12 cellular contexts compared by ENCODE assay signal in the genomic region with DNA sequence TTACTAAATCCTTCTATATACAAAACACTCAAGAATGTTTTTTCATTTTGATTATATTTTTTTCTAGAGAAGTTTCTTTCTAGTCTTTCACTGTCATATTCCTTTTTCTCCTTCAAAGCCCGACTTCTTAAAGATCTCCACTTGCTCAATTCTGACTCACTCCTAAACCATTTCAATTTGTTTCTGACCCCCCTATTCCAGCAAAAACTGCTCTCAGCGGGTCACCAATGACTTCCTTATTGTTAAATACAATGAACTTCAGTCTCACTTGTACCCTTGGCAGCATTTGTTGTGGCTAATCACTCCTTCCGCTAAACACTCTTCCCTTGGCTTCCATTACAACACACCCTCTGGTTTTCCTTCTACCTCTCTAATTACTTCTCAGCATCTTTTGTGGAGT.
DNase-seq lines count a peak whose midpoint lies in the region; ATAC-seq, FAIRE-seq and TF ChIP-seq lines count a peak whose summit lies in the region.
"Had no signal": no experiment of that assay in that cellular context is flagged by ENCODE, and none has a peak within 500 bp of the region (broad histone marks: within the 10 kb centered on the region; RNA-seq: fewer than 3 reads in every experiment).

No MANE protein-coding gene starts in this region.

- DNase-seq in AG20443 (ENCODE audit: low spot score) (peak; percentile 52), MG63 (peak; percentile 64), astrocyte of the spinal cord (ENCODE audit: low read depth, low spot score) (peak; percentile 90), kidney (no peak), SK-N-DZ (ENCODE audit: low spot score) (no peak), KBM-7 (no peak)
- no peak for DNase-seq in activated T-helper 1 cell treated with anti-CD3 and anti-CD28 coated beads, Interleukin-12 subunit alpha, Interleukin-12 subunit beta, Interleukin-2, Interleukin-4 antibody, amounts not matched to agents 30 ng/mL and 10 ng/mL and 1 ng/mL, durations not matched to agents 14 hours and 24 hours and 36 hours (ENCODE audit: low spot score)
- DNase-seq in activated CD8-positive, alpha-beta T cell treated with anti-CD3 and anti-CD28 coated beads, Interleukin-2, amount 10 ng/mL, durations not matched to agents 7 days and 5 days = no peak
- DNase-seq: activated CD4-positive, alpha-beta memory T cell treated with anti-CD3 and anti-CD28 coated beads, Interleukin-2, amount 10 ng/mL, durations not matched to agents 7 days and 5 days; NCI-H1092 had no signal

- no peaks in the 10 kb centered on the region for H3K36me3 Mint-ChIP-seq in activated T-helper 1 cell treated with anti-CD3 and anti-CD28 coated beads, Interleukin-12 subunit alpha, Interleukin-12 subunit beta, Interleukin-2, Interleukin-4 antibody, amounts not matched to agents 30 ng/mL and 10 ng/mL and 1 ng/mL, durations not matched to agents 14 hours and 24 hours and 36 hours (ENCODE audit: low read depth)
- H3K36me3 Mint-ChIP-seq in activated CD8-positive, alpha-beta T cell treated with anti-CD3 and anti-CD28 coated beads, Interleukin-2, amount 10 ng/mL, durations not matched to agents 7 days and 5 days (ENCODE audit: low read depth) = no peaks in the 10 kb centered on the region

- H3K4me3 ChIP-seq in MG63 (no peak overlapping the region), astrocyte of the spinal cord (ENCODE audit: low read depth, low read length) (no peak overlapping the region), kidney (ENCODE audit: low read length in 2 of 2) (no peak overlapping the region)
- H3K4me3 ChIP-seq: BLaER1 treated with 17β-estradiol and CSF1 and Interleukin-3, amounts not matched to agents 10 nM and 100 nM had no signal

- intact Hi-C loops in kidney (cut with DNase I) = no loop called here
- intact Hi-C loops in activated T-helper 1 cell treated with anti-CD3 and anti-CD28 coated beads, Interleukin-12 subunit alpha, Interleukin-12 subunit beta, Interleukin-2, Interleukin-4 antibody, amounts not matched to agents 30 ng/mL and 10 ng/mL and 1 ng/mL, durations not matched to agents 14 hours and 24 hours and 36 hours (cut with micrococcal nuclease) = no loop called here

- H3K9me3 ChIP-seq in MG63 (no peaks in the 10 kb centered on the region), kidney (ENCODE audit: control insufficient read depth in 1 of 2, low read length in 2 of 2) (no peaks in the 10 kb centered on the region)

- peak; percentile 3 for FAIRE-seq in kidney (lab: Jason Lieb, UNC)

- POLR2A ChIA-PET in activated CD8-positive, alpha-beta T cell treated with anti-CD3 and anti-CD28 coated beads, Interleukin-2, amount 10 ng/mL, durations not matched to agents 7 days and 5 days (lab: Charles Lee) = no interaction called here

- no peak overlapping the region for H3K9ac ChIP-seq in kidney (ENCODE audit: low read length in 2 of 2)
- H3K9ac ChIP-seq: BLaER1 treated with 17β-estradiol and CSF1 and Interleukin-3, amounts not matched to agents 10 nM and 100 nM had no signal

- TF ChIP-seq CTCF in astrocyte of the spinal cord (IDR thresholded peaks at IDR 0.05; ENCODE audit: low read depth, low read length) = no peak
- no peak for TF ChIP-seq CTCF in kidney (IDR thresholded peaks at IDR 0.05; ENCODE audit: borderline replicate concordance, extremely low read depth, insufficient read depth)

- no peaks in the 10 kb centered on the region for H3K9me3 Mint-ChIP-seq in activated T-helper 1 cell treated with anti-CD3 and anti-CD28 coated beads, Interleukin-12 subunit alpha, Interleukin-12 subunit beta, Interleukin-2, Interleukin-4 antibody, amounts not matched to agents 30 ng/mL and 10 ng/mL and 1 ng/mL, durations not matched to agents 14 hours and 24 hours and 36 hours
- H3K9me3 Mint-ChIP-seq in activated CD8-positive, alpha-beta T cell treated with anti-CD3 and anti-CD28 coated beads, Interleukin-2, amount 10 ng/mL, durations not matched to agents 7 days and 5 days (ENCODE audit: insufficient read depth) = no peaks in the 10 kb centered on the region
- H3K9me3 Mint-ChIP-seq: activated CD4-positive, alpha-beta memory T cell treated with anti-CD3 and anti-CD28 coated beads, Interleukin-2, amount 10 ng/mL, durations not matched to agents 7 days and 5 days had no signal

- H3K4me1 Mint-ChIP-seq in activated T-helper 1 cell treated with anti-CD3 and anti-CD28 coated beads, Interleukin-12 subunit alpha, Interleukin-12 subunit beta, Interleukin-2, Interleukin-4 antibody, amounts not matched to agents 30 ng/mL and 10 ng/mL and 1 ng/mL, durations not matched to agents 14 hours and 24 hours and 36 hours (ENCODE audit: low read depth) = no peaks in the 10 kb centered on the region
- no peaks in the 10 kb centered on the region for H3K4me1 Mint-ChIP-seq in activated CD8-positive, alpha-beta T cell treated with anti-CD3 and anti-CD28 coated beads, Interleukin-2, amount 10 ng/mL, durations not matched to agents 7 days and 5 days (ENCODE audit: low read depth)
- H3K4me1 Mint-ChIP-seq: activated CD4-positive, alpha-beta memory T cell treated with anti-CD3 and anti-CD28 coated beads, Interleukin-2, amount 10 ng/mL, durations not matched to agents 7 days and 5 days had no signal

- H3K27me3 ChIP-seq in MG63 = no peaks in the 10 kb centered on the region

- no peak overlapping the region for H3K27ac Mint-ChIP-seq in activated T-helper 1 cell treated with anti-CD3 and anti-CD28 coated beads, Interleukin-12 subunit alpha, Interleukin-12 subunit beta, Interleukin-2, Interleukin-4 antibody, amounts not matched to agents 30 ng/mL and 10 ng/mL and 1 ng/mL, durations not matched to agents 14 hours and 24 hours and 36 hours
- H3K27ac Mint-ChIP-seq in activated CD8-positive, alpha-beta T cell treated with anti-CD3 and anti-CD28 coated beads, Interleukin-2, amount 10 ng/mL, durations not matched to agents 7 days and 5 days = no peak overlapping the region
- H3K27ac Mint-ChIP-seq: activated CD4-positive, alpha-beta memory T cell treated with anti-CD3 and anti-CD28 coated beads, Interleukin-2, amount 10 ng/mL, durations not matched to agents 7 days and 5 days had no signal

- peaks cover 0 to 2% of the 10 kb centered on the region in 2 donors for H3K4me1 ChIP-seq in kidney (ENCODE audit: control insufficient read depth in 1 of 2, insufficient read depth in 1 of 2, low read depth in 1 of 2, low read length in 2 of 2)

- H3K27me3 Mint-ChIP-seq in activated T-helper 1 cell treated with anti-CD3 and anti-CD28 coated beads, Interleukin-12 subunit alpha, Interleukin-12 subunit beta, Interleukin-2, Interleukin-4 antibody, amounts not matched to agents 30 ng/mL and 10 ng/mL and 1 ng/mL, durations not matched to agents 14 hours and 24 hours and 36 hours (ENCODE audit: insufficient read depth) = peaks cover 6% of the 10 kb centered on the region
- peaks cover 15% of the 10 kb centered on the region for H3K27me3 Mint-ChIP-seq in activated CD8-positive, alpha-beta T cell treated with anti-CD3 and anti-CD28 coated beads, Interleukin-2, amount 10 ng/mL, durations not matched to agents 7 days and 5 days (ENCODE audit: low read depth)

- ATAC-seq in activated CD8-positive, alpha-beta T cell treated with anti-CD3 and anti-CD28 coated beads, Interleukin-2, amount 10 ng/mL, durations not matched to agents 7 days and 5 days = no peak
- ATAC-seq: Right ventricle myocardium inferior had no signal

- in situ Hi-C loops in astrocyte of the spinal cord (cut with HindIII; ENCODE audit: low sequenced_read_pairs) = no loop called here
- in situ Hi-C loops in KBM-7 (cut with MboI; ENCODE audit: low pct_unique_long_range_greater_than_20kb, low sequenced_read_pairs) = loop anchor here (25.0 kb wide), 1 partner anchor 590 kb away; no protein-coding TSS in a partner anchor

- CTCF ChIA-PET in activated CD8-positive, alpha-beta T cell treated with anti-CD3 and anti-CD28 coated beads, Interleukin-2, amount 10 ng/mL, durations not matched to agents 7 days and 5 days (lab: Charles Lee) = interaction anchor here (0.7 kb wide), 1 partner anchor 1750 kb away, joined by 3 read pairs; no protein-coding TSS in a partner anchor

- H3K36me3 ChIP-seq in MG63 = no peaks in the 10 kb centered on the region
- no peaks in the 10 kb centered on the region for H3K36me3 ChIP-seq in kidney (ENCODE audit: control insufficient read depth in 1 of 2, insufficient read depth in 2 of 2, low read length in 2 of 2)
- H3K36me3 ChIP-seq: BLaER1 treated with 17β-estradiol and CSF1 and Interleukin-3, amounts not matched to agents 10 nM and 100 nM had no signal

- no peak overlapping the region for H3K27ac ChIP-seq in kidney (ENCODE audit: low read depth in 2 of 2, low read length in 2 of 2)
- H3K27ac ChIP-seq: BLaER1 treated with 17β-estradiol and CSF1 and Interleukin-3, amounts not matched to agents 10 nM and 100 nM had no signal

- H3K4me3 Mint-ChIP-seq in activated T-helper 1 cell treated with anti-CD3 and anti-CD28 coated beads, Interleukin-12 subunit alpha, Interleukin-12 subunit beta, Interleukin-2, Interleukin-4 antibody, amounts not matched to agents 30 ng/mL and 10 ng/mL and 1 ng/mL, durations not matched to agents 14 hours and 24 hours and 36 hours = no peak overlapping the region
- H3K4me3 Mint-ChIP-seq in activated CD8-positive, alpha-beta T cell treated with anti-CD3 and anti-CD28 coated beads, Interleukin-2, amount 10 ng/mL, durations not matched to agents 7 days and 5 days = no peak overlapping the region
- H3K4me3 Mint-ChIP-seq: activated CD4-positive, alpha-beta memory T cell treated with anti-CD3 and anti-CD28 coated beads, Interleukin-2, amount 10 ng/mL, durations not matched to agents 7 days and 5 days had no signal

Comparison
In these comparisons a context has a peak if more than half of its experiments do, and no peak if none do; other contexts are left out.
1. DNase-seq: peak in AG20443 (single experiment), MG63 (single experiment) and astrocyte of the spinal cord (single experiment); none in kidney (single experiment), SK-N-DZ (single experiment), KBM-7 (single experiment), activated T-helper 1 cell treated with anti-CD3 and anti-CD28 coated beads, Interleukin-12 subunit alpha, Interleukin-12 subunit beta, Interleukin-2, Interleukin-4 antibody, amounts not matched to agents 30 ng/mL and 10 ng/mL and 1 ng/mL, durations not matched to agents 14 hours and 24 hours and 36 hours (single experiment) and activated CD8-positive, alpha-beta T cell treated with anti-CD3 and anti-CD28 coated beads, Interleukin-2, amount 10 ng/mL, durations not matched to agents 7 days and 5 days (single experiment).